In the genomic region with DNA sequence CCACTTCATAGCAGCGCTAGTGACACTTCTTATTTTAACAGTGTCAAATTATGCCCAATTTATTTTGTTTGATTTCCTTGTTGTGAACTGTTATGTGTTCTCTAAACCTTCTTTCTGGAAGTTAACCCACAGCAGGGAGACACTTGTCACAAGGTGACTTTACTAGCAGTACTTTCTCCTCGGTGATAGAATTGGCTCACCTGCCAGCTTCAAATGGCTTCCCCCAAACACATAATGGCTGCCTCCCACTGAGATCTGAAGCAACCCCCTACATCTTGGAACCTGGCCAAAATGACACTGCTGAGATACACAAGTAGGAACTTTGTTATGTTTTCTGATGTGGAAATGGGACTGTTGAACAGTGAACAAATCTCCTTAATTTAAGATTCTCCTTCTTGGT, we compare ENCODE assay signal across 15 cellular contexts.
DNase-seq lines count a peak whose midpoint lies in the region; ATAC-seq and TF ChIP-seq lines count a peak whose summit lies in the region.
"Had no signal": no experiment of that assay in that cellular context is flagged by ENCODE, and none has a peak within 500 bp of the region (broad histone marks: within the 10 kb centered on the region; RNA-seq: fewer than 3 reads in every experiment).

No MANE protein-coding gene starts in this region.

- no peak overlapping the region for H3K4me2 ChIP-seq in mammary epithelial cell (ENCODE audit: insufficient read depth, low read depth, low read length)

- H3K4me1 ChIP-seq in mammary epithelial cell (ENCODE audit: insufficient read depth, low read length) = no peaks in the 10 kb centered on the region
- H3K4me1 ChIP-seq: Peyer's patch, psoas muscle had no signal

- no peaks in the 10 kb centered on the region for H3K4me1 Mint-ChIP-seq in activated T-cell treated with anti-CD3 and anti-CD28 coated beads, Interleukin-2, amount 50 U/mL, for 24 hours (ENCODE audit: low read depth)

- H3K27ac ChIP-seq in mammary epithelial cell (ENCODE audit: insufficient read depth, low read depth, low read length) = no peak overlapping the region
- H3K27ac ChIP-seq: Peyer's patch, psoas muscle had no signal

- no peaks in the 10 kb centered on the region for H3K9me3 Mint-ChIP-seq in activated T-cell treated with anti-CD3 and anti-CD28 coated beads, Interleukin-2, amount 50 U/mL, for 24 hours

- 81% methylated on average over 2 of the region's 2 CpGs for WGBS in mammary epithelial cell (ENCODE audit: low coverage, missing lambda C conversion rate)

- H3K79me2 ChIP-seq in mammary epithelial cell (ENCODE audit: insufficient read depth, low read length) = no peaks in the 10 kb centered on the region

- H4K20me1 ChIP-seq in mammary epithelial cell (ENCODE audit: insufficient read depth, low read length) = no peaks in the 10 kb centered on the region

- BruUV-seq in mammary epithelial cell (replicated peaks; lab: Mats Ljungman, UMichigan) = no TSS peak

- no peak overlapping the region for H3K4me3 Mint-ChIP-seq in activated T-cell treated with anti-CD3 and anti-CD28 coated beads, Interleukin-2, amount 50 U/mL, for 24 hours
- H3K4me3 Mint-ChIP-seq: T-helper 1 cell treated with Interleukin-12 subunit alpha and Interleukin-12 subunit beta and Interleukin-4 antibody, amounts not matched to agents 30 μg/mL and 1 μg/mL, for 36 hours had no signal

- peaks cover 2% of the 10 kb centered on the region for H3K27me3 ChIP-seq in mammary epithelial cell (ENCODE audit: insufficient read depth, low read length)
- H3K27me3 ChIP-seq: Peyer's patch had no signal

- no peaks in the 10 kb centered on the region for H3K36me3 Mint-ChIP-seq in activated T-cell treated with anti-CD3 and anti-CD28 coated beads, Interleukin-2, amount 50 U/mL, for 24 hours (ENCODE audit: low read depth)

- intact Hi-C loops in mammary epithelial cell (cut with micrococcal nuclease) = no loop called here

- H3K27ac Mint-ChIP-seq in activated T-cell treated with anti-CD3 and anti-CD28 coated beads, Interleukin-2, amount 50 U/mL, for 24 hours = no peak overlapping the region
- H3K27ac Mint-ChIP-seq: T-helper 1 cell treated with Interleukin-12 subunit alpha and Interleukin-12 subunit beta and Interleukin-4 antibody, amounts not matched to agents 30 μg/mL and 1 μg/mL, for 36 hours had no signal

- no peaks in the 10 kb centered on the region for H3K36me3 ChIP-seq in mammary epithelial cell (ENCODE audit: insufficient read depth, low read length)
- H3K36me3 ChIP-seq: Peyer's patch had no signal

- no peaks in the 10 kb centered on the region for H3K27me3 Mint-ChIP-seq in activated T-cell treated with anti-CD3 and anti-CD28 coated beads, Interleukin-2, amount 50 U/mL, for 24 hours

- no peak for ATAC-seq in GM21526 (IDR thresholded peaks at IDR 0.05; ENCODE audit: low FRiP score, unreplicated experiment)
- ATAC-seq: psoas muscle had no signal

- H3K9me3 ChIP-seq in mammary epithelial cell (replicated peaks; ENCODE audit: insufficient read depth, low read length) = no peaks in the 10 kb centered on the region
- H3K9me3 ChIP-seq: Peyer's patch, psoas muscle had no signal

- no peak overlapping the region for H3K4me3 ChIP-seq in mammary epithelial cell (replicated peaks in 1 of 3; ENCODE audit: insufficient read depth in 1 of 3, low read depth in 2 of 3, low read length in 3 of 3)
- H3K4me3 ChIP-seq: Peyer's patch, psoas muscle had no signal

- CTCF ChIA-PET in mammary epithelial cell (lab: Charles Lee; ENCODE audit: low non-redundant PET) = no interaction called here

- DNase-seq in DMS79 treated with DMSO at 0.1 percent for 48 hours (lab: John Stamatoyannopoulos, UW) (peak; percentile 24), NCI-H1105 (lab: John Stamatoyannopoulos, UW) (peak; percentile 28), NCI-H510A (lab: John Stamatoyannopoulos, UW) (peak; percentile 26), iris pigment epithelial cell (ENCODE audit: low read depth) (peak; percentile 14), NCI-H526 (lab: John Stamatoyannopoulos, UW) (no peak), mammary epithelial cell (no peak)
- no peak for DNase-seq in activated T-cell treated with anti-CD3 and anti-CD28 coated beads, Interleukin-2, amount 50 U/mL, for 24 hours
- DNase-seq: activated CD4-positive, alpha-beta T cell treated with anti-CD3 and anti-CD28 coated beads for 4 hours; amniotic stem cell; Peyer's patch; psoas muscle; stimulated activated CD4-positive, alpha-beta T cell treated with anti-CD3 and anti-CD28 coated beads, Interleukin-4, amount 100 ng/mL, for 24 hours; stimulated activated naive CD4-positive, alpha-beta T cell had no signal

- in situ Hi-C loops in mammary epithelial cell (cut with MboI; ENCODE audit: low sequenced_read_pairs in 2 of 2) = no loop called here

- TF ChIP-seq CTCF in mammary epithelial cell (conservative IDR thresholded peaks at IDR 0.05 in 1 of 2, IDR thresholded peaks at IDR 0.05 in 1 of 2; ENCODE audit: extremely low read depth in 1 of 2, insufficient read depth in 1 of 2, low read depth in 1 of 2, low read length in 2 of 2) = no peak

- H2AFZ ChIP-seq in mammary epithelial cell (ENCODE audit: low read depth, low read length) = no peak overlapping the region

- no peak overlapping the region for H3K9ac ChIP-seq in mammary epithelial cell (ENCODE audit: insufficient read depth, low read length)

- dilution Hi-C loops in mammary epithelial cell (cut with HindIII; ENCODE audit: low sequenced_read_pairs) = no loop called here

Comparison
In these comparisons a context has a peak if more than half of its experiments do, and no peak if none do; other contexts are left out.
1. DNase-seq: peak in DMS79 treated with DMSO at 0.1 percent for 48 hours (single experiment), NCI-H1105 (single experiment), NCI-H510A (single experiment) and iris pigment epithelial cell (single experiment); none in NCI-H526 (0 of 2), activated T-cell treated with anti-CD3 and anti-CD28 coated beads, Interleukin-2, amount 50 U/mL, for 24 hours (single experiment) and mammary epithelial cell (single experiment).